8 cellular contexts compared by ENCODE assay signal in the genomic region with DNA sequence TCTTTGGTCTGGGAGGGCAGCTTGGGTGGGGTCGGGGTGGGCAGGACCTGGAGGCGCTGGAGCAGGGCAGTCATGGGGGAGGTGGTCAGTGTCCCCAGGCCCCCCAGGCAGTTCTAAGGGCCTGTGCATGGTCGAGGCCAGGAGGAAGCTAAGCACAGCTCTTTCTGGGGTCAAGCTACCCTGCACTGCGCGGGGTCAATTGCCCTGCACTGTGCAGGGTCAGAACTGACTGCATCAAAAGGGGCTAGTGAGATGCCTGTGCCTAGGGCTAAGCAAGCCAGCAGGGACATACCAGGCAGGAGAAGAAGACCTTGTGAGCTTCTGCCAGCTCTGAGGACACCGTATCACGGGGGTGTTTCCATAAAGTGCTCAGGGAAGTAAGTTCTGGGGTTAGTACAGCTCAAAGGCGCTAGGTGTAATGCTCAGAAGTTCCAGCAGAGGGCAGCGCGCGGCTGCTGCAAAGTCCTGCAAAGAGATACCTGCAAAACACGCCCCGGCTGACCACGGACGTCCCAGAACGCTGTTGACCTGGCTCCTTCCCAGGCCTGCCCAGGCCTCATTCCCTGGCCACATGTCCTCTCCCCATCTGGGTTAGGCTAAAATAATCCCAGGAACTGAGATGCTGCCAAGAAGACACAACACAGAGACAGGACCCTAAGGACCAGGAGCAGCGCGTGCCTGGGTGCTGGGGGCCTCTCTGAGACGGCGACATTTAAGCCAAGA. TPM values are rescaled to one million over a fixed set of nuclear protein-coding genes. Genes with fewer than 3 reads are reported as not detected.
DNase-seq lines count a peak whose midpoint lies in the region; TF ChIP-seq lines count a peak whose summit lies in the region.

No MANE protein-coding gene starts in this region.

- no peaks in the 10 kb centered on the region for H3K79me2 ChIP-seq in mammary epithelial cell (ENCODE audit: insufficient read depth, low read length)

- BruUV-seq in mammary epithelial cell (replicated peaks; lab: Mats Ljungman, UMichigan): no TSS peak

- no peaks in the 10 kb centered on the region for H3K4me1 ChIP-seq in mammary epithelial cell (ENCODE audit: insufficient read depth, low read length)

- no peak overlapping the region for H3K9ac ChIP-seq in mammary epithelial cell (ENCODE audit: insufficient read depth, low read length)

- TF ChIP-seq CTCF in mammary epithelial cell (conservative IDR thresholded peaks at IDR 0.05 in 1 of 2, IDR thresholded peaks at IDR 0.05 in 1 of 2; ENCODE audit: extremely low read depth in 1 of 2, insufficient read depth in 1 of 2, low read depth in 1 of 2, low read length in 2 of 2) (peak; percentile 87 to 93), kidney epithelial cell (IDR thresholded peaks at IDR 0.05; ENCODE audit: insufficient read depth, low read length, poor library complexity, severe bottlenecking) (peak; percentile 96)

- no peak overlapping the region for H3K27ac ChIP-seq in mammary epithelial cell (ENCODE audit: insufficient read depth, low read depth, low read length)

- DNase-seq in DMS53 (lab: John Stamatoyannopoulos, UW) (peak; percentile 64), GOT3 (lab: John Stamatoyannopoulos, UW) (peak; percentile 20), NCI-H1105 treated with DMSO at 0.1 percent for 48 hours (lab: John Stamatoyannopoulos, UW) (peak; percentile 24), mammary epithelial cell (peak; percentile 52), kidney epithelial cell (ENCODE audit: low read depth) (no peak), NCI-H524 treated with DMSO at 0.1 percent for 48 hours (lab: John Stamatoyannopoulos, UW) (no peak)
- peak; percentile 52 to 75 (median 58) for DNase-seq in activated CD4-positive, CD25-positive, alpha-beta regulatory T cell (lab: John Stamatoyannopoulos, UW)
- peak; percentile 56 to 79 (median 68) for DNase-seq in stimulated activated CD4-positive, alpha-beta T cell treated with anti-CD3 and anti-CD28 coated beads, Interleukin-1b, Interleukin-23, amount 100 ng/mL, for 24 hours (ENCODE audit: low read depth in 4 of 4, low spot score in 1 of 4)

- no peak overlapping the region for H2AFZ ChIP-seq in mammary epithelial cell (ENCODE audit: low read depth, low read length)

- intact Hi-C loops in mammary epithelial cell (cut with micrococcal nuclease): loop anchor here (1.0 to 5.0 kb wide), 5 partner anchors 191 to 556 kb away; no protein-coding TSS in a partner anchor

- WGBS in mammary epithelial cell (ENCODE audit: low coverage, missing lambda C conversion rate): 36% methylated on average over 14 of the region's 20 CpGs

- H3K36me3 ChIP-seq in mammary epithelial cell (ENCODE audit: insufficient read depth, low read length) (no peaks in the 10 kb centered on the region), kidney epithelial cell (ENCODE audit: control insufficient read depth, insufficient read depth, low read length) (no peaks in the 10 kb centered on the region)

- CTCF ChIA-PET in mammary epithelial cell (lab: Charles Lee; ENCODE audit: low non-redundant PET): interaction anchor here (0.5 to 1.2 kb wide), 11 partner anchors 11 to 553 kb away, joined by 3 to 7 read pairs (median 3); no protein-coding TSS in a partner anchor

- H3K27me3 ChIP-seq in mammary epithelial cell (ENCODE audit: insufficient read depth, low read length) (no peaks in the 10 kb centered on the region), kidney epithelial cell (ENCODE audit: control insufficient read depth, insufficient read depth, low read length) (peaks cover 29% of the 10 kb centered on the region)

- no peaks in the 10 kb centered on the region for H4K20me1 ChIP-seq in mammary epithelial cell (ENCODE audit: insufficient read depth, low read length)

- no peak overlapping the region for H3K4me2 ChIP-seq in mammary epithelial cell (ENCODE audit: insufficient read depth, low read depth, low read length)

- no peak overlapping the region for H3K4me3 ChIP-seq in mammary epithelial cell (replicated peaks in 1 of 3; ENCODE audit: insufficient read depth in 1 of 3, low read depth in 2 of 3, low read length in 3 of 3)
- H3K4me3 ChIP-seq in kidney epithelial cell (ENCODE audit: low read depth, low read length): no peak overlapping the region

- H3K9me3 ChIP-seq in mammary epithelial cell (replicated peaks; ENCODE audit: insufficient read depth, low read length): no peaks in the 10 kb centered on the region

- in situ Hi-C loops in mammary epithelial cell (cut with MboI; ENCODE audit: low sequenced_read_pairs in 2 of 2): loop anchor here in 1 of 2 donors (10.0 kb wide), 1 partner anchor 403 kb away; no protein-coding TSS in a partner anchor

- dilution Hi-C loops in mammary epithelial cell (cut with HindIII; ENCODE audit: low sequenced_read_pairs): no loop called here

RNA-seq across cellular contexts. Expression of a gene that starts 18.8 kb away (rescaled TPM):
- total RNA-seq in mammary epithelial cell: 10 to 100 TPM; 15.6 to 32.8 TPM
- polyA plus RNA-seq in mammary epithelial cell: 4.0 TPM
- polyA minus RNA-seq in mammary epithelial cell: 11.0 TPM
- total RNA-seq in kidney epithelial cell: 14.9 and 22.7 TPM in 2 replicates

Comparison
In these comparisons a context has a peak if more than half of its experiments do, and no peak if none do; other contexts are left out.
1. DNase-seq: peak in DMS53 (single experiment), GOT3 (single experiment), NCI-H1105 treated with DMSO at 0.1 percent for 48 hours (single experiment), activated CD4-positive, CD25-positive, alpha-beta regulatory T cell (4 of 4), mammary epithelial cell (single experiment) and stimulated activated CD4-positive, alpha-beta T cell treated with anti-CD3 and anti-CD28 coated beads, Interleukin-1b, Interleukin-23, amount 100 ng/mL, for 24 hours (4 of 4); none in kidney epithelial cell (single experiment) and NCI-H524 treated with DMSO at 0.1 percent for 48 hours (single experiment).